ENCODE assay signal across 1 cellular context in the genomic region with DNA sequence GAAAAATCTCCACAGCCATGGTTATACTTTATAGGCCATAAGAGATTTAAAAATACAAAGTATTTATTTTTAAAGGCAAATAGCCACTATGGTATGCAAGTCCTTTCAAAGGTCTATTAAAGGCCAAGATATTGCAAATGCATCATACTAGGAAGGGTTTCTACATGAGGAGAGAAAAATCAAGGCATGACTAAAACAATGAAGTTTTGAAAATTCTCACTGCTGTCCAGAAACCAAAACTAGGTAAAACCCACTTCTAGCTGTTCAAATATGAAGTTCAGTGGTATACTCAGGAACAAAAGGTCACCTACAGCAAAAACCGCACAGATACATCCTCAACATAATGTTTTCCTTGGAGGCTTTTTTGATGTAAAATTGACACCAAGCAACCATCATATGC.
TF ChIP-seq lines count a peak whose summit lies in the region.

No MANE protein-coding gene starts in this region.

TF ChIP-seq in GM12878, 131 proteins besides CTCF, POLR2A, EP300 and RAD21 (continued from another document):
- no peak for TF ChIP-seq BACH1 (IDR thresholded peaks at IDR 0.05; ENCODE audit: borderline replicate concordance)
- no peak for TF ChIP-seq KDM1A (IDR thresholded peaks at IDR 0.05; ENCODE audit: borderline replicate concordance)
- TF ChIP-seq WRNIP1 (IDR thresholded peaks at IDR 0.05; ENCODE audit: borderline replicate concordance, low read depth, low read length), result no peak
- no peak for TF ChIP-seq SREBF2 (IDR thresholded peaks at IDR 0.05; ENCODE audit: low read length)
- TF ChIP-seq RB1 (IDR thresholded peaks at IDR 0.05; ENCODE audit: borderline replicate concordance), result no peak
- TF ChIP-seq IKZF2 (IDR thresholded peaks at IDR 0.05), result no peak
- TF ChIP-seq TAF1 (IDR thresholded peaks at IDR 0.05; ENCODE audit: borderline replicate concordance, low read depth, low read length), result no peak
- TF ChIP-seq POU2F2 (IDR thresholded peaks at IDR 0.05; ENCODE audit: borderline replicate concordance, low read depth, low read length), result no peak
- TF ChIP-seq SMARCA5 (IDR thresholded peaks at IDR 0.05), result no peak
- TF ChIP-seq CEBPB (IDR thresholded peaks at IDR 0.05; ENCODE audit: borderline replicate concordance in 1 of 2, low read depth in 2 of 2, low read length in 2 of 2), result no peak
- TF ChIP-seq, protein P1, sequence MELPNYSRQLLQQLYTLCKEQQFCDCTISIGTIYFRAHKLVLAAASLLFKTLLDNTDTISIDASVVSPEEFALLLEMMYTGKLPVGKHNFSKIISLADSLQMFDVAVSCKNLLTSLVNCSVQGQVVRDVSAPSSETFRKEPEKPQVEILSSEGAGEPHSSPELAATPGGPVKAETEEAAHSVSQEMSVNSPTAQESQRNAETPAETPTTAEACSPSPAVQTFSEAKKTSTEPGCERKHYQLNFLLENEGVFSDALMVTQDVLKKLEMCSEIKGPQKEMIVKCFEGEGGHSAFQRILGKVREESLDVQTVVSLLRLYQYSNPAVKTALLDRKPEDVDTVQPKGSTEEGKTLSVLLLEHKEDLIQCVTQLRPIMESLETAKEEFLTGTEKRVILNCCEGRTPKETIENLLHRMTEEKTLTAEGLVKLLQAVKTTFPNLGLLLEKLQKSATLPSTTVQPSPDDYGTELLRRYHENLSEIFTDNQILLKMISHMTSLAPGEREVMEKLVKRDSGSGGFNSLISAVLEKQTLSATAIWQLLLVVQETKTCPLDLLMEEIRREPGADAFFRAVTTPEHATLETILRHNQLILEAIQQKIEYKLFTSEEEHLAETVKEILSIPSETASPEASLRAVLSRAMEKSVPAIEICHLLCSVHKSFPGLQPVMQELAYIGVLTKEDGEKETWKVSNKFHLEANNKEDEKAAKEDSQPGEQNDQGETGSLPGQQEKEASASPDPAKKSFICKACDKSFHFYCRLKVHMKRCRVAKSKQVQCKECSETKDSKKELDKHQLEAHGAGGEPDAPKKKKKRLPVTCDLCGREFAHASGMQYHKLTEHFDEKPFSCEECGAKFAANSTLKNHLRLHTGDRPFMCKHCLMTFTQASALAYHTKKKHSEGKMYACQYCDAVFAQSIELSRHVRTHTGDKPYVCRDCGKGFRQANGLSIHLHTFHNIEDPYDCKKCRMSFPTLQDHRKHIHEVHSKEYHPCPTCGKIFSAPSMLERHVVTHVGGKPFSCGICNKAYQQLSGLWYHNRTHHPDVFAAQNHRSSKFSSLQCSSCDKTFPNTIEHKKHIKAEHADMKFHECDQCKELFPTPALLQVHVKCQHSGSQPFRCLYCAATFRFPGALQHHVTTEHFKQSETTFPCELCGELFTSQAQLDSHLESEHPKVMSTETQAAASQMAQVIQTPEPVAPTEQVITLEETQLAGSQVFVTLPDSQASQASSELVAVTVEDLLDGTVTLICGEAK (IDR thresholded peaks at IDR 0.05; ENCODE audit: borderline replicate concordance), result no peak
- peak; percentile 23; the same call in 1 of the 2 replicates for TF ChIP-seq NR2F1 (conservative IDR thresholded peaks at IDR 0.05)
- peak; percentile 31; the same call in 1 of the 2 replicates for TF ChIP-seq JUNB (IDR thresholded peaks at IDR 0.05)
- TF ChIP-seq, protein P2, sequence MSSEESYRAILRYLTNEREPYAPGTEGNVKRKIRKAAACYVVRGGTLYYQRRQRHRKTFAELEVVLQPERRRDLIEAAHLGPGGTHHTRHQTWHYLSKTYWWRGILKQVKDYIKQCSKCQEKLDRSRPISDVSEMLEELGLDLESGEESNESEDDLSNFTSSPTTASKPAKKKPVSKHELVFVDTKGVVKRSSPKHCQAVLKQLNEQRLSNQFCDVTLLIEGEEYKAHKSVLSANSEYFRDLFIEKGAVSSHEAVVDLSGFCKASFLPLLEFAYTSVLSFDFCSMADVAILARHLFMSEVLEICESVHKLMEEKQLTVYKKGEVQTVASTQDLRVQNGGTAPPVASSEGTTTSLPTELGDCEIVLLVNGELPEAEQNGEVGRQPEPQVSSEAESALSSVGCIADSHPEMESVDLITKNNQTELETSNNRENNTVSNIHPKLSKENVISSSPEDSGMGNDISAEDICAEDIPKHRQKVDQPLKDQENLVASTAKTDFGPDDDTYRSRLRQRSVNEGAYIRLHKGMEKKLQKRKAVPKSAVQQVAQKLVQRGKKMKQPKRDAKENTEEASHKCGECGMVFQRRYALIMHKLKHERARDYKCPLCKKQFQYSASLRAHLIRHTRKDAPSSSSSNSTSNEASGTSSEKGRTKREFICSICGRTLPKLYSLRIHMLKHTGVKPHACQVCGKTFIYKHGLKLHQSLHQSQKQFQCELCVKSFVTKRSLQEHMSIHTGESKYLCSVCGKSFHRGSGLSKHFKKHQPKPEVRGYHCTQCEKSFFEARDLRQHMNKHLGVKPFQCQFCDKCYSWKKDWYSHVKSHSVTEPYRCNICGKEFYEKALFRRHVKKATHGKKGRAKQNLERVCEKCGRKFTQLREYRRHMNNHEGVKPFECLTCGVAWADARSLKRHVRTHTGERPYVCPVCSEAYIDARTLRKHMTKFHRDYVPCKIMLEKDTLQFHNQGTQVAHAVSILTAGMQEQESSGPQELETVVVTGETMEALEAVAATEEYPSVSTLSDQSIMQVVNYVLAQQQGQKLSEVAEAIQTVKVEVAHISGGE (CRISPR knock-in tag; IDR thresholded peaks at IDR 0.05), result no peak
- TF ChIP-seq RELA (IDR thresholded peaks at IDR 0.05; ENCODE audit: borderline replicate concordance, partially characterized antibody), result no peak
- no peak for TF ChIP-seq POLR2AphosphoS5 (IDR thresholded peaks at IDR 0.05; ENCODE audit: low read length)
- TF ChIP-seq LARP7 (IDR thresholded peaks at IDR 0.05), result no peak
- no peak for TF ChIP-seq RCOR1 (conservative IDR thresholded peaks at IDR 0.05; ENCODE audit: low read depth, low read length)
- TF ChIP-seq, protein P3, sequence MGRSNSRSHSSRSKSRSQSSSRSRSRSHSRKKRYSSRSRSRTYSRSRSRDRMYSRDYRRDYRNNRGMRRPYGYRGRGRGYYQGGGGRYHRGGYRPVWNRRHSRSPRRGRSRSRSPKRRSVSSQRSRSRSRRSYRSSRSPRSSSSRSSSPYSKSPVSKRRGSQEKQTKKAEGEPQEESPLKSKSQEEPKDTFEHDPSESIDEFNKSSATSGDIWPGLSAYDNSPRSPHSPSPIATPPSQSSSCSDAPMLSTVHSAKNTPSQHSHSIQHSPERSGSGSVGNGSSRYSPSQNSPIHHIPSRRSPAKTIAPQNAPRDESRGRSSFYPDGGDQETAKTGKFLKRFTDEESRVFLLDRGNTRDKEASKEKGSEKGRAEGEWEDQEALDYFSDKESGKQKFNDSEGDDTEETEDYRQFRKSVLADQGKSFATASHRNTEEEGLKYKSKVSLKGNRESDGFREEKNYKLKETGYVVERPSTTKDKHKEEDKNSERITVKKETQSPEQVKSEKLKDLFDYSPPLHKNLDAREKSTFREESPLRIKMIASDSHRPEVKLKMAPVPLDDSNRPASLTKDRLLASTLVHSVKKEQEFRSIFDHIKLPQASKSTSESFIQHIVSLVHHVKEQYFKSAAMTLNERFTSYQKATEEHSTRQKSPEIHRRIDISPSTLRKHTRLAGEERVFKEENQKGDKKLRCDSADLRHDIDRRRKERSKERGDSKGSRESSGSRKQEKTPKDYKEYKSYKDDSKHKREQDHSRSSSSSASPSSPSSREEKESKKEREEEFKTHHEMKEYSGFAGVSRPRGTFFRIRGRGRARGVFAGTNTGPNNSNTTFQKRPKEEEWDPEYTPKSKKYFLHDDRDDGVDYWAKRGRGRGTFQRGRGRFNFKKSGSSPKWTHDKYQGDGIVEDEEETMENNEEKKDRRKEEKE (IDR thresholded peaks at IDR 0.05), result no peak
- no peak for TF ChIP-seq SIN3A (IDR thresholded peaks at IDR 0.05; ENCODE audit: low read depth, low read length)
- TF ChIP-seq, protein P4, sequence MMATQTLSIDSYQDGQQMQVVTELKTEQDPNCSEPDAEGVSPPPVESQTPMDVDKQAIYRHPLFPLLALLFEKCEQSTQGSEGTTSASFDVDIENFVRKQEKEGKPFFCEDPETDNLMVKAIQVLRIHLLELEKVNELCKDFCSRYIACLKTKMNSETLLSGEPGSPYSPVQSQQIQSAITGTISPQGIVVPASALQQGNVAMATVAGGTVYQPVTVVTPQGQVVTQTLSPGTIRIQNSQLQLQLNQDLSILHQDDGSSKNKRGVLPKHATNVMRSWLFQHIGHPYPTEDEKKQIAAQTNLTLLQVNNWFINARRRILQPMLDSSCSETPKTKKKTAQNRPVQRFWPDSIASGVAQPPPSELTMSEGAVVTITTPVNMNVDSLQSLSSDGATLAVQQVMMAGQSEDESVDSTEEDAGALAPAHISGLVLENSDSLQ (IDR thresholded peaks at IDR 0.05), result no peak
- no peak for TF ChIP-seq CHD2 (IDR thresholded peaks at IDR 0.05; ENCODE audit: borderline replicate concordance, low read depth, low read length)
- TF ChIP-seq SMAD1 (IDR thresholded peaks at IDR 0.05; ENCODE audit: low read depth, partially characterized antibody), result no peak
- TF ChIP-seq CREM (IDR thresholded peaks at IDR 0.05; ENCODE audit: low read depth), result no peak
- no peak for TF ChIP-seq BMI1 (IDR thresholded peaks at IDR 0.05; ENCODE audit: borderline replicate concordance)
- no peak for TF ChIP-seq ZBED1 (IDR thresholded peaks at IDR 0.05; ENCODE audit: borderline replicate concordance)
- TF ChIP-seq MEF2A (IDR thresholded peaks at IDR 0.05; ENCODE audit: insufficient read depth, low read depth, low read length), result 0 out of 2 replicates have a peak, but pooled peaks have one; percentile 9
- peak; percentile 74 for TF ChIP-seq RUNX3 (IDR thresholded peaks at IDR 0.05; ENCODE audit: low read length)
- no peak for TF ChIP-seq STAT3 (IDR thresholded peaks at IDR 0.05; ENCODE audit: low read depth, low read length)
- no peak for TF ChIP-seq GABPA (IDR thresholded peaks at IDR 0.05; ENCODE audit: low read depth)
